In the genomic region with DNA sequence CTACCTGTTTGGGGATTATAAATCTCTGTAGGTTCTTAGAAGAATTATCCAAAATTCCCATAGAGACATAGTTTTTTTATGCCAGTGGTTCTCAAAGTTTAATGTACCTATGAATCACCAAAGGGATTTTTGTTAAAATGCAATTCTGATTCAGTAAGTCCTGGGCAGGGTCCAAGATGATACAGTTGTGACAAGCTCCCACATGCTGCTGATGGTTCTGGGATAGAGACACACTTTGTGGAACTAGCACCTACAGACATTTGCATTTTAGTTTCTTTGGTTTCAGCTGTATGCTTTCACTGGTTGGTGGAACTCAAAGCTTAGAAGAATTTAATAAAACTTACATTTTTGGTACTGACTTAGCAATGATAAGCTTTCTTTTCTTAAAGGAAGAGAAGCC, we compare ENCODE assay signal across 1 cellular context.
TF ChIP-seq lines count a peak whose summit lies in the region.

No MANE protein-coding gene starts in this region.

TF ChIP-seq in IMR-90, 13 proteins besides CTCF, POLR2A, EP300 and RAD21:
- no peak for TF ChIP-seq RCOR1 (IDR thresholded peaks at IDR 0.05; ENCODE audit: insufficient replicate concordance, low read length)
- no peak for TF ChIP-seq RFX5 (IDR thresholded peaks at IDR 0.05; ENCODE audit: low read depth, low read length)
- no peak for TF ChIP-seq NFE2L2 (IDR thresholded peaks at IDR 0.05; ENCODE audit: low read depth, low read length)
- no peak for TF ChIP-seq MXI1 (IDR thresholded peaks at IDR 0.05; ENCODE audit: borderline replicate concordance, low read depth, low read length)
- no peak for TF ChIP-seq MAZ (IDR thresholded peaks at IDR 0.05; ENCODE audit: borderline replicate concordance, low read depth, low read length)
- no peak for TF ChIP-seq CHD1 (IDR thresholded peaks at IDR 0.05; ENCODE audit: low read depth, low read length)
- TF ChIP-seq ELK1 (IDR thresholded peaks at IDR 0.05; ENCODE audit: borderline replicate concordance, low read depth, low read length), result no peak
- no peak for TF ChIP-seq CEBPB (IDR thresholded peaks at IDR 0.05; ENCODE audit: low read depth, low read length)
- no peak for TF ChIP-seq FOS (IDR thresholded peaks at IDR 0.05; ENCODE audit: low read depth, low read length)
